18 cellular contexts compared by ENCODE assay signal in genomic region chr7:157373493-157373892, GRCh38. TPM values are rescaled to one million over a fixed set of nuclear protein-coding genes. Genes with fewer than 3 reads are reported as not detected.
DNase-seq lines count a peak whose midpoint lies in the region; ATAC-seq and TF ChIP-seq lines count a peak whose summit lies in the region.
"Had no signal": no experiment of that assay in that cellular context is flagged by ENCODE, and none has a peak within 500 bp of the region (broad histone marks: within the 10 kb centered on the region; RNA-seq: fewer than 3 reads in every experiment).

No MANE protein-coding gene starts in this region.

- H3K9me3 ChIP-seq in mucosa of descending colon (no peaks in the 10 kb centered on the region), breast epithelium (no peaks in the 10 kb centered on the region)
- H3K9me3 ChIP-seq: heart left ventricle, left ventricle myocardium inferior, testis had no signal

- POLR2A ChIA-PET in activated CD4-positive, alpha-beta memory T cell treated with anti-CD3 and anti-CD28 coated beads for 36 hours (lab: Charles Lee): no interaction called here

- CTCF ChIA-PET in activated CD4-positive, alpha-beta memory T cell treated with anti-CD3 and anti-CD28 coated beads for 36 hours (lab: Charles Lee): no interaction called here

- peaks cover 18 to 39% of the 10 kb centered on the region in 2 donors for H3K36me3 Mint-ChIP-seq in activated naive CD4-positive, alpha-beta T cell treated with anti-CD3 and anti-CD28 coated beads, Interleukin-2, amount 50 U/mL, for 72 hours
- peaks cover 43% of the 10 kb centered on the region for H3K36me3 Mint-ChIP-seq in activated CD4-positive, alpha-beta memory T cell treated with anti-CD3 and anti-CD28 coated beads for 36 hours
- peaks cover 46 to 74% of the 10 kb centered on the region in 2 donors for H3K36me3 Mint-ChIP-seq in stimulated activated naive B cell treated with anti-CD40 and anti-IgM and Interleukin-4, amounts not matched to agents 10 μg/mL and 1 μg/mL and 100 μg/mL, for 72 hours

- H3K27ac ChIP-seq in breast epithelium: no peak overlapping the region
- H3K27ac ChIP-seq: left ventricle myocardium inferior had no signal

- H3K9me3 Mint-ChIP-seq in activated naive CD4-positive, alpha-beta T cell treated with anti-CD3 and anti-CD28 coated beads, Interleukin-2, amount 50 U/mL, for 72 hours: peaks cover 0 to 4% of the 10 kb centered on the region in 2 donors
- no peaks in the 10 kb centered on the region for H3K9me3 Mint-ChIP-seq in activated CD4-positive, alpha-beta memory T cell treated with anti-CD3 and anti-CD28 coated beads for 36 hours
- H3K9me3 Mint-ChIP-seq in stimulated activated naive B cell treated with anti-CD40 and anti-IgM and Interleukin-4, amounts not matched to agents 10 μg/mL and 1 μg/mL and 100 μg/mL, for 72 hours: no peaks in the 10 kb centered on the region
- H3K9me3 Mint-ChIP-seq: activated naive CD4-positive, alpha-beta T cell treated with anti-CD3 and anti-CD28 coated beads, Interleukin-2, amount 10 ng/mL, durations not matched to agents 7 days and 5 days had no signal

- H3K4me3 ChIP-seq in mucosa of descending colon: no peak overlapping the region
- H3K4me3 ChIP-seq in breast epithelium: no peak overlapping the region
- H3K4me3 ChIP-seq: heart left ventricle, left ventricle myocardium inferior, testis had no signal

- H3K36me3 ChIP-seq in mucosa of descending colon (ENCODE audit: low read depth): peaks cover 6% of the 10 kb centered on the region
- peaks cover 5% of the 10 kb centered on the region for H3K36me3 ChIP-seq in breast epithelium

- peaks cover 50% of the 10 kb centered on the region for H3K4me1 Mint-ChIP-seq in activated CD4-positive, alpha-beta memory T cell treated with anti-CD3 and anti-CD28 coated beads for 36 hours (ENCODE audit: low read depth)
- H3K4me1 Mint-ChIP-seq in stimulated activated naive B cell treated with anti-CD40 and anti-IgM and Interleukin-4, amounts not matched to agents 10 μg/mL and 1 μg/mL and 100 μg/mL, for 72 hours: peaks cover 18 to 40% of the 10 kb centered on the region in 2 donors

- H3K4me1 ChIP-seq in mucosa of descending colon (ENCODE audit: low read depth): no peaks in the 10 kb centered on the region
- no peaks in the 10 kb centered on the region for H3K4me1 ChIP-seq in breast epithelium

- H3K4me3 Mint-ChIP-seq in activated CD4-positive, alpha-beta memory T cell treated with anti-CD3 and anti-CD28 coated beads for 36 hours: no peak overlapping the region
- no peak overlapping the region for H3K4me3 Mint-ChIP-seq in stimulated activated naive B cell treated with anti-CD40 and anti-IgM and Interleukin-4, amounts not matched to agents 10 μg/mL and 1 μg/mL and 100 μg/mL, for 72 hours
- H3K4me3 Mint-ChIP-seq: activated naive CD4-positive, alpha-beta T cell treated with anti-CD3 and anti-CD28 coated beads, Interleukin-2, amount 10 ng/mL, durations not matched to agents 7 days and 5 days had no signal

- intact Hi-C loops in activated CD4-positive, alpha-beta memory T cell treated with anti-CD3 and anti-CD28 coated beads for 36 hours (cut with micrococcal nuclease): no loop called here
- intact Hi-C loops in mucosa of descending colon (cut with DNase I, micrococcal nuclease): no loop called here
- intact Hi-C loops in breast epithelium (cut with DNase I; ENCODE audit: low total_unique reads): loop anchor here (5.0 kb wide), 1 partner anchor 666 kb away; no protein-coding TSS in a partner anchor

- H3K27me3 Mint-ChIP-seq in activated CD4-positive, alpha-beta memory T cell treated with anti-CD3 and anti-CD28 coated beads for 36 hours: no peaks in the 10 kb centered on the region
- H3K27me3 Mint-ChIP-seq in stimulated activated naive B cell treated with anti-CD40 and anti-IgM and Interleukin-4, amounts not matched to agents 10 μg/mL and 1 μg/mL and 100 μg/mL, for 72 hours: no peaks in the 10 kb centered on the region
- H3K27me3 Mint-ChIP-seq: activated naive CD4-positive, alpha-beta T cell treated with anti-CD3 and anti-CD28 coated beads, Interleukin-2, amount 10 ng/mL, durations not matched to agents 7 days and 5 days had no signal

- H3K27me3 ChIP-seq in breast epithelium: no peaks in the 10 kb centered on the region
- H3K27me3 ChIP-seq: heart left ventricle, testis had no signal

- H3K27ac Mint-ChIP-seq in activated naive CD4-positive, alpha-beta T cell treated with anti-CD3 and anti-CD28 coated beads, Interleukin-2, amount 50 U/mL, for 72 hours: peak overlapping the region; percentile 56 to 92
- H3K27ac Mint-ChIP-seq in activated CD4-positive, alpha-beta memory T cell treated with anti-CD3 and anti-CD28 coated beads for 36 hours: peak overlapping the region; percentile 54
- peak overlapping the region; percentile 31 for H3K27ac Mint-ChIP-seq in stimulated activated naive B cell treated with anti-CD40 and anti-IgM and Interleukin-4, amounts not matched to agents 10 μg/mL and 1 μg/mL and 100 μg/mL, for 72 hours

- TF ChIP-seq POLR2A in breast epithelium (IDR thresholded peaks at IDR 0.05): no peak

- ATAC-seq in activated naive CD4-positive, alpha-beta T cell treated with anti-CD3 and anti-CD28 coated beads, Interleukin-2, amount 50 U/mL, for 72 hours: no peak
- peak; percentile 84 for ATAC-seq in mucosa of descending colon
- ATAC-seq in stimulated activated naive B cell treated with anti-CD40 and anti-IgM and Interleukin-4, amounts not matched to agents 10 μg/mL and 1 μg/mL and 100 μg/mL, for 72 hours (replicated peaks): no peak
- no peak for ATAC-seq in GM21576 (IDR thresholded peaks at IDR 0.05; ENCODE audit: unreplicated experiment)
- ATAC-seq: heart left ventricle had no signal

- no peak for DNase-seq in activated naive CD4-positive, alpha-beta T cell treated with anti-CD3 and anti-CD28 coated beads, Interleukin-2, amount 50 U/mL, for 72 hours (ENCODE audit: low spot score in 2 of 2)
- no peak for DNase-seq in activated naive CD4-positive, alpha-beta T cell treated with anti-CD3 and anti-CD28 coated beads, Interleukin-2, amount 50 U/mL, for 16 hours
- no peak for DNase-seq in activated CD4-positive, alpha-beta memory T cell treated with anti-CD3 and anti-CD28 coated beads for 36 hours
- DNase-seq in mucosa of descending colon: no peak
- DNase-seq in stimulated activated naive B cell treated with anti-CD40 and anti-IgM and Interleukin-4, amounts not matched to agents 10 μg/mL and 1 μg/mL and 100 μg/mL, for 72 hours: no peak
- DNase-seq in OCI-M1 (lab: John Stamatoyannopoulos, UW): no peak
- no peak for DNase-seq in breast epithelium (ENCODE audit: low spot score in 2 of 2)
- DNase-seq: activated naive CD4-positive, alpha-beta T cell treated with anti-CD3 and anti-CD28 coated beads, Interleukin-2, amount 10 ng/mL, durations not matched to agents 7 days and 5 days; DMS53; GF-D8; heart left ventricle; left ventricle myocardium inferior; NCI-H1436; NCI-H526; nucleus accumbens; T1000; testis had no signal

- TF ChIP-seq CTCF in mucosa of descending colon (IDR thresholded peaks at IDR 0.05) (no peak), breast epithelium (IDR thresholded peaks at IDR 0.05) (no peak)

RNA-seq across cellular contexts. Expression of gene DNAJB6, which starts 36.7 kb away (rescaled TPM):
- 10 to 100 TPM; 71.7 to 74.9 TPM for total RNA-seq in activated naive CD4-positive, alpha-beta T cell treated with anti-CD3 and anti-CD28 coated beads, Interleukin-2, amount 50 U/mL, for 72 hours
- 10 to 100 TPM; 90.7 to 97.2 TPM for total RNA-seq in activated CD4-positive, alpha-beta memory T cell treated with anti-CD3 and anti-CD28 coated beads for 36 hours
- 100 to 1,000 TPM in 1 of 3 donors, 10 to 100 TPM in 2; 71.2 to 165 (median 75.0) TPM for total RNA-seq in mucosa of descending colon
- 100 to 1,000 TPM in 2 of 3 donors, 10 to 100 TPM in 1; 73.8 to 136 (median 101) TPM for total RNA-seq in breast epithelium
